ENCODE assay signal across 8 cellular contexts in genomic region chr14:34498684-34499412, GRCh38. TPM values are rescaled to one million over a fixed set of nuclear protein-coding genes. Genes with fewer than 3 reads are reported as not detected.
DNase-seq lines count a peak whose midpoint lies in the region; ATAC-seq, FAIRE-seq and TF ChIP-seq lines count a peak whose summit lies in the region.

No MANE protein-coding gene starts in this region.

- peaks cover 8 to 15% of the 10 kb centered on the region in 2 donors for H3K4me1 ChIP-seq in neuronal stem cell (ENCODE audit: control insufficient read depth in 2 of 2, insufficient read depth in 1 of 2, low read depth in 1 of 2, low read length in 2 of 2)

- H3K18ac ChIP-seq in neuronal stem cell (ENCODE audit: low read length): no peak overlapping the region

- no peak overlapping the region for H3K27ac ChIP-seq in neuronal stem cell (replicated peaks; ENCODE audit: low read length)

- no peak overlapping the region for H3K23ac ChIP-seq in neuronal stem cell (ENCODE audit: low read depth, low read length, poor library complexity)

- H3K9ac ChIP-seq in neuronal stem cell (ENCODE audit: low read depth, low read length, poor library complexity): no peak overlapping the region

- no peak overlapping the region for H2BK12ac ChIP-seq in neuronal stem cell (ENCODE audit: low read length)

- FAIRE-seq in GM12892 (lab: Jason Lieb, UNC): no peak

- H3K14ac ChIP-seq in neuronal stem cell (ENCODE audit: low read length): no peak overlapping the region

- TF ChIP-seq CTCF in AG10803 (conservative IDR thresholded peaks at IDR 0.05; ENCODE audit: low read length) (peak; percentile 30), GM20000 (IDR thresholded peaks at IDR 0.05; ENCODE audit: extremely low read depth, missing control alignments) (peak; percentile 10)

- no peak overlapping the region for H2AK5ac ChIP-seq in neuronal stem cell (ENCODE audit: low read depth, low read length)

- DNase-seq in AG10803 (ENCODE audit: low read depth) (no peak), GM20000 (ENCODE audit: low spot score) (peak; percentile 34), NCI-H2196 treated with DMSO at 0.1 percent for 48 hours (lab: John Stamatoyannopoulos, UW; ENCODE audit: unreplicated experiment) (peak; percentile 19), T47D (ENCODE audit: low read depth in 1 of 2, low spot score in 1 of 2) (peak; percentile 50 to 87), pons (ENCODE audit: low spot score) (peak; percentile 4), neuronal stem cell (ENCODE audit: low spot score) (no peak), GM12892 (ENCODE audit: insufficient read length) (no peak)

- no peak overlapping the region for H3K4me3 ChIP-seq in AG10803 (ENCODE audit: low read length)
- no peak overlapping the region for H3K4me3 ChIP-seq in neuronal stem cell (ENCODE audit: low read length in 2 of 2)

- H4K91ac ChIP-seq in neuronal stem cell (ENCODE audit: low read depth, low read length, poor library complexity): no peak overlapping the region

- no peaks in the 10 kb centered on the region for H3K27me3 ChIP-seq in neuronal stem cell (ENCODE audit: control insufficient read depth in 3 of 3, insufficient read depth in 3 of 3, low read depth in 1 of 3, low read length in 3 of 3)

- H2BK15ac ChIP-seq in neuronal stem cell (ENCODE audit: low read length): no peak overlapping the region

- WGBS in neuronal stem cell (ENCODE audit: extremely low coverage in 2 of 2, insufficient read length in 2 of 2, insufficient replicate concordance in 1 of 2), 2 donors: no CpG with 5 or more reads among the region's 6 CpGs

- ATAC-seq in HG03135 (IDR thresholded peaks at IDR 0.05; ENCODE audit: unreplicated experiment): no peak

- no peaks in the 10 kb centered on the region for H3K9me3 ChIP-seq in neuronal stem cell (replicated peaks in 1 of 2; ENCODE audit: control insufficient read depth in 2 of 2, insufficient read depth in 1 of 2, low read depth in 1 of 2, low read length in 2 of 2)

- H3K4me2 ChIP-seq in neuronal stem cell (ENCODE audit: insufficient read depth, low read length, poor library complexity, severe bottlenecking): no peak overlapping the region

- H2BK5ac ChIP-seq in neuronal stem cell (ENCODE audit: low read length): no peak overlapping the region

- no peak overlapping the region for H2BK120ac ChIP-seq in neuronal stem cell (ENCODE audit: low read depth, low read length)

- no peak overlapping the region for H4K8ac ChIP-seq in neuronal stem cell (ENCODE audit: low read depth, low read length)

- no peak overlapping the region for H2AFZ ChIP-seq in neuronal stem cell (ENCODE audit: low read length)

- in situ Hi-C loops in T47D (cut with HindIII; ENCODE audit: low pct_unique_long_range_greater_than_20kb, low sequenced_read_pairs): no loop called here

- H3K79me1 ChIP-seq in neuronal stem cell (ENCODE audit: low read depth, low read length): no peaks in the 10 kb centered on the region

- no peak for TF ChIP-seq POLR2A in GM12892 (IDR thresholded peaks at IDR 0.05; ENCODE audit: low read depth, low read length)

- no peaks in the 10 kb centered on the region for H3K36me3 ChIP-seq in neuronal stem cell (replicated peaks in 1 of 2; ENCODE audit: control insufficient read depth in 2 of 2, insufficient read depth in 2 of 2, low read length in 2 of 2)

- H3K4ac ChIP-seq in neuronal stem cell (ENCODE audit: low read length): no peak overlapping the region

RNA-seq across cellular contexts. Expression of gene SPTSSA, which starts 36.8 kb away (rescaled TPM):
- 27.1 TPM for polyA plus RNA-seq in neuronal stem cell (2013, experiment 1 of 2)
- polyA plus RNA-seq in neuronal stem cell (2013, experiment 2 of 2): 27.1 TPM
- 26.3 TPM for polyA plus RNA-seq in GM12892 (2012; ENCODE audit: missing spikeins)

RNA-seq across cellular contexts. Expression of gene EAPP, which starts 40.7 kb away (rescaled TPM):
- 58.1 TPM for polyA plus RNA-seq in neuronal stem cell (2013, experiment 1 of 2)
- 61.4 TPM for polyA plus RNA-seq in neuronal stem cell (2013, experiment 2 of 2)
- polyA plus RNA-seq in GM12892 (2012; ENCODE audit: missing spikeins): 38.3 TPM

Comparison
In these comparisons a context has a peak if more than half of its experiments do, and no peak if none do; other contexts are left out.
1. DNase-seq: peak in GM20000 (single experiment), NCI-H2196 treated with DMSO at 0.1 percent for 48 hours (single experiment), T47D (2 of 2) and pons (single experiment); none in AG10803 (single experiment), neuronal stem cell (single experiment) and GM12892 (single experiment).